In the genomic region with DNA sequence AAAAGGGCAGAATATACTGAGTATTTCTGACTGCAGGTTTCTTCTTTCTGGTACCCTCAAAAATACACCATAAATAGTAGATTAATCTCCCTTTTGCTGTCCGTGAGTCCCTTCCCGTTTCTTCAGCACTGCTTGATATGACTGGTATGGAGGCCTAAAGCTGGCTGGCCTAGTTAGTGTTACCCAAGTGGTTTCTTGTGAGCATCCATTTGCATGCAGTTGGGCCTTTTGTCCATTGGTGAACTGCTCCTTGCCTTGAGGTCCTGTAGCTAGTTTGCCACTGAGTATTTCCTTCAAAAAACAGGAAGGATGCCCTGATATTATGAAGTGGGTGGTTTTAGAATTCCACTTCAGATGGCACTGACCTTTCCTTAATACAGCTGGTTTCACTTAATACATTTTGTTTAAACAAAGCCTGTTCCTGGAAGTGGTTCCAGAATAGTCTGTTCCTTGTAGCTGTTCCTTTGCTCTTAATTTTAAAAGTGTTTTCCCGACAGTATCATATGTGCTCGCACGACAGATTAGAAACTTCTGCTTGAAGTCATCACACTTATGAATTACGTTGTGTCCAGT, we compare ENCODE assay signal across 15 cellular contexts. TPM values are rescaled to one million over a fixed set of nuclear protein-coding genes. Genes with fewer than 3 reads are reported as not detected.
A peak's percentile ranks its signal among the peaks of the same experiment; 100 is the strongest.
DNase-seq lines count a peak whose midpoint lies in the region; ATAC-seq, FAIRE-seq and TF ChIP-seq lines count a peak whose summit lies in the region.
"Had no signal": no experiment of that assay in that cellular context is flagged by ENCODE, and none has a peak within 500 bp of the region (broad histone marks: within the 10 kb centered on the region; RNA-seq: fewer than 3 reads in every experiment).

No MANE protein-coding gene starts in this region.

- H3K36me3 ChIP-seq in endothelial cell of umbilical vein (ENCODE audit: control insufficient read depth in 2 of 2, extremely low read depth in 1 of 2, insufficient read depth in 2 of 2, low read length in 2 of 2) (no peaks in the 10 kb centered on the region), mucosa of rectum (ENCODE audit: control insufficient read depth in 2 of 2, insufficient read depth in 2 of 2, low read length in 2 of 2) (no peaks in the 10 kb centered on the region), upper lobe of left lung (no peaks in the 10 kb centered on the region), A673 (ENCODE audit: insufficient read depth, low read length, poor library complexity, severe bottlenecking) (no peaks in the 10 kb centered on the region), mucosa of descending colon (ENCODE audit: low read depth) (no peaks in the 10 kb centered on the region)

- TF ChIP-seq POLR2A in endothelial cell of umbilical vein (IDR thresholded peaks at IDR 0.05; ENCODE audit: low read depth, low read length) (no peak), upper lobe of left lung (IDR thresholded peaks at IDR 0.05) (no peak)

- TF ChIP-seq CTCF in LNCaP clone FGC (IDR thresholded peaks at IDR 0.05; ENCODE audit: control insufficient read depth, extremely low read depth, insufficient read depth) (no peak), endothelial cell of umbilical vein (IDR thresholded peaks at IDR 0.05; ENCODE audit: extremely low read depth in 1 of 2, insufficient read depth in 1 of 2, low read depth in 1 of 2, low read length in 2 of 2) (no peak), upper lobe of left lung (IDR thresholded peaks at IDR 0.05) (no peak), A673 (conservative IDR thresholded peaks at IDR 0.05; ENCODE audit: low read depth, low read length) (no peak), mucosa of descending colon (IDR thresholded peaks at IDR 0.05) (no peak)

- no peak overlapping the region for H3K4me3 ChIP-seq in LNCaP clone FGC (ENCODE audit: low read depth, low read length)
- H3K4me3 ChIP-seq in endothelial cell of umbilical vein (replicated peaks in 1 of 3; ENCODE audit: insufficient read depth in 1 of 3, low read depth in 1 of 3, low read length in 3 of 3): no peak overlapping the region
- no peak overlapping the region for H3K4me3 ChIP-seq in mucosa of rectum (ENCODE audit: low read length in 2 of 2)
- H3K4me3 ChIP-seq in upper lobe of left lung: no peak overlapping the region
- no peak overlapping the region for H3K4me3 ChIP-seq in A673 (ENCODE audit: low read depth, low read length, poor library complexity, severe bottlenecking)
- no peak overlapping the region for H3K4me3 ChIP-seq in mucosa of descending colon
- H3K4me3 ChIP-seq: body of pancreas had no signal

- DNase-seq in LNCaP clone FGC (ENCODE audit: low read depth) (peak; percentile 23), endothelial cell of umbilical vein (ENCODE audit: low read depth, low spot score) (peak; percentile 22), upper lobe of left lung (no peak), A673 (ENCODE audit: low spot score) (no peak), mucosa of descending colon (no peak)
- no peak for DNase-seq in activated CD4-positive, alpha-beta T cell treated with anti-CD3 and anti-CD28 coated beads, Interleukin-2, amount 50 U/mL, for 4 hours
- DNase-seq: body of pancreas; mesendoderm; NCI-H526; RPMI8226; stimulated activated CD4-positive, alpha-beta T cell treated with anti-CD3 and anti-CD28 coated beads, Interleukin-2, amount 100 ng/mL, for 24 hours; T-helper 2 cell had no signal

- no peaks in the 10 kb centered on the region for H3K9me1 ChIP-seq in endothelial cell of umbilical vein (replicated peaks; ENCODE audit: control insufficient read depth, extremely low read depth, insufficient read depth, low read length)

- ATAC-seq in upper lobe of left lung (ENCODE audit: low FRiP score in 2 of 2) (no peak), mucosa of descending colon (no peak)
- ATAC-seq: body of pancreas had no signal

- CTCF ChIA-PET in endothelial cell of umbilical vein (lab: Charles Lee): interaction anchor here (0.7 to 2.2 kb wide), 5 partner anchors 9 to 75 kb away, joined by 3 to 10 read pairs (median 4); no protein-coding TSS in a partner anchor
- CTCF ChIA-PET in A673 (lab: Charles Lee): no interaction called here

- POLR2A ChIA-PET in endothelial cell of umbilical vein (lab: Charles Lee): no interaction called here
- POLR2A ChIA-PET in A673 (lab: Charles Lee; ENCODE audit: low non-redundant PET): no interaction called here

- H3K27ac ChIP-seq in endothelial cell of umbilical vein (ENCODE audit: insufficient read depth, low read depth, low read length) (peak overlapping the region; percentile 54), mucosa of rectum (ENCODE audit: low read depth in 2 of 2, low read length in 2 of 2) (peak overlapping the region; percentile 27 to 71), upper lobe of left lung (peak overlapping the region in 3 of 4 donors; percentile 38 to 43 (median 42)), A673 (ENCODE audit: low read depth, low read length, poor library complexity, severe bottlenecking) (no peak overlapping the region)
- H3K27ac ChIP-seq: body of pancreas, KMS-11 had no signal

- H3K4me2 ChIP-seq in endothelial cell of umbilical vein (ENCODE audit: insufficient read depth, low read length): peak overlapping the region; percentile 53
- H3K4me2 ChIP-seq: KMS-11 had no signal

- intact Hi-C loops in endothelial cell of umbilical vein (cut with micrococcal nuclease) (no loop called here), A673 (cut with micrococcal nuclease; ENCODE audit: unreplicated experiment) (no loop called here), mucosa of descending colon (cut with DNase I, micrococcal nuclease) (no loop called here)

- H3K4me1 ChIP-seq in endothelial cell of umbilical vein (ENCODE audit: control insufficient read depth, extremely low read depth, insufficient read depth, low read length): peaks cover 27% of the 10 kb centered on the region
- peaks cover 0 to 4% of the 10 kb centered on the region in 2 donors for H3K4me1 ChIP-seq in mucosa of rectum (ENCODE audit: control insufficient read depth in 2 of 2, insufficient read depth in 2 of 2, low read length in 2 of 2)
- H3K4me1 ChIP-seq in upper lobe of left lung: peaks cover 4 to 19% (median 16%) of the 10 kb centered on the region in 4 donors
- H3K4me1 ChIP-seq in A673 (ENCODE audit: insufficient read depth, low read length, poor library complexity, severe bottlenecking): no peaks in the 10 kb centered on the region
- no peaks in the 10 kb centered on the region for H3K4me1 ChIP-seq in mucosa of descending colon (ENCODE audit: low read depth)
- H3K4me1 ChIP-seq: body of pancreas had no signal

- H3K9ac ChIP-seq in endothelial cell of umbilical vein (replicated peaks; ENCODE audit: extremely low read depth, insufficient read depth, low read length) (no peak overlapping the region), mucosa of rectum (ENCODE audit: low read depth in 1 of 2, low read length in 2 of 2) (no peak overlapping the region)
- H3K9ac ChIP-seq: KMS-11 had no signal

- H3K27me3 ChIP-seq in endothelial cell of umbilical vein (ENCODE audit: control insufficient read depth in 2 of 2, insufficient read depth in 2 of 2, low read length in 2 of 2) (no peaks in the 10 kb centered on the region), mucosa of rectum (ENCODE audit: control insufficient read depth in 2 of 2, insufficient read depth in 2 of 2, low read length in 2 of 2) (no peaks in the 10 kb centered on the region), upper lobe of left lung (no peaks in the 10 kb centered on the region), A673 (replicated peaks; ENCODE audit: insufficient read depth, low read depth, low read length, poor library complexity) (no peaks in the 10 kb centered on the region)
- H3K27me3 ChIP-seq: body of pancreas had no signal

- peak; percentile 37 for FAIRE-seq in endothelial cell of umbilical vein (lab: Jason Lieb, UNC)
- FAIRE-seq: H54 had no signal

- no peaks in the 10 kb centered on the region for H4K20me1 ChIP-seq in endothelial cell of umbilical vein (replicated peaks; ENCODE audit: control insufficient read depth, extremely low read depth, insufficient read depth, low read length)

- WGBS in upper lobe of left lung, 2 donors: 61 to 77% methylated on average over 6 of the region's 6 CpGs

- BruUV-seq in endothelial cell of umbilical vein (replicated peaks; lab: Mats Ljungman, UMichigan): no TSS peak
- BruUV-seq in A673 (replicated peaks; lab: Mats Ljungman, UMichigan): no TSS peak

- no peak overlapping the region for H2AFZ ChIP-seq in endothelial cell of umbilical vein (ENCODE audit: low read depth, low read length)

- H3K9me3 ChIP-seq in endothelial cell of umbilical vein (replicated peaks; ENCODE audit: control insufficient read depth, insufficient read depth, low read length): peaks cover 2% of the 10 kb centered on the region
- H3K9me3 ChIP-seq in mucosa of rectum (ENCODE audit: control insufficient read depth in 2 of 2, low read length in 2 of 2): peaks cover 0 to 1% of the 10 kb centered on the region in 2 donors
- H3K9me3 ChIP-seq in upper lobe of left lung: peaks cover 0 to 3% (median 2%) of the 10 kb centered on the region in 4 donors
- H3K9me3 ChIP-seq in A673 (ENCODE audit: low read depth, low read length, poor library complexity, severe bottlenecking): peaks cover 2% of the 10 kb centered on the region
- peaks cover 1% of the 10 kb centered on the region for H3K9me3 ChIP-seq in mucosa of descending colon
- H3K9me3 ChIP-seq: body of pancreas had no signal

- dilution Hi-C loops in endothelial cell of umbilical vein (cut with MboI; ENCODE audit: extremely low pct_ligation_motif_present, low sequenced_read_pairs): no loop called here

- H3K79me2 ChIP-seq in endothelial cell of umbilical vein (ENCODE audit: control insufficient read depth, insufficient read depth, low read length): peaks cover 26% of the 10 kb centered on the region

- TF ChIP-seq EP300 in upper lobe of left lung (IDR thresholded peaks at IDR 0.05): peak in 1 of 4 donors; percentile 56

TF ChIP-seq in endothelial cell of umbilical vein, 7 proteins besides CTCF, POLR2A, EP300 and RAD21 (continues in another document):
- no peak for TF ChIP-seq MYC (IDR thresholded peaks at IDR 0.05; ENCODE audit: low read depth, low read length)
- no peak for TF ChIP-seq EZH2 (IDR thresholded peaks at IDR 0.05; ENCODE audit: borderline replicate concordance, low read depth, low read length, severe bottlenecking)

RNA-seq across cellular contexts. Expression of gene ABL1, which starts 40.0 kb away (rescaled TPM):
- total RNA-seq in endothelial cell of umbilical vein (79.2 and 87.1 TPM in 2 replicates), upper lobe of left lung (10 to 100 TPM; 39.8 to 56.5 (median 47.0) TPM), A673 (2021) (78.6 and 81.3 TPM in 2 replicates), mucosa of descending colon (100 to 1,000 TPM in 1 of 3 donors, 10 to 100 TPM in 2; 86.6 to 147 (median 91.4) TPM)
- polyA plus RNA-seq in endothelial cell of umbilical vein: 31.1 and 32.1 TPM in 2 replicates
- 34.6 and 35.8 TPM in 2 replicates for polyA plus RNA-seq in endothelial cell of umbilical vein (2011; cell fraction: cytosol; rRNA removed)
- 51.9 and 57.9 TPM in 2 replicates for polyA plus RNA-seq in endothelial cell of umbilical vein (2011; cell fraction: nucleus; rRNA removed)
- 60.7 and 65.3 TPM in 2 replicates for polyA plus RNA-seq in endothelial cell of umbilical vein (2012)
- 61.8 and 64.1 TPM in 2 replicates for polyA minus RNA-seq in endothelial cell of umbilical vein
- polyA minus RNA-seq in endothelial cell of umbilical vein (2011; cell fraction: cytosol; rRNA and poly(A)+ RNA removed): 54.0 TPM
- 37.1 and 47.0 TPM in 2 replicates for polyA minus RNA-seq in endothelial cell of umbilical vein (2011; cell fraction: nucleus; rRNA and poly(A)+ RNA removed)

Comparison
In these comparisons a context has a peak if more than half of its experiments do, and no peak if none do; other contexts are left out.
1. DNase-seq: peak in LNCaP clone FGC (single experiment) and endothelial cell of umbilical vein (single experiment); none in upper lobe of left lung (0 of 2), A673 (single experiment), activated CD4-positive, alpha-beta T cell treated with anti-CD3 and anti-CD28 coated beads, Interleukin-2, amount 50 U/mL, for 4 hours (0 of 2) and mucosa of descending colon (0 of 3).